1 cellular context compared by ENCODE assay signal in genomic region chr19:2542341-2543069, GRCh38.
TF ChIP-seq lines count a peak whose summit lies in the region.

No MANE protein-coding gene starts in this region.

TF ChIP-seq in H1, 55 proteins besides CTCF, POLR2A, EP300 and RAD21 (continued from another document):
- no peak for TF ChIP-seq E2F6 (IDR thresholded peaks at IDR 0.05)
- TF ChIP-seq KDM5A (IDR thresholded peaks at IDR 0.05; ENCODE audit: low read length): no peak
- no peak for TF ChIP-seq SAP30 (IDR thresholded peaks at IDR 0.05; ENCODE audit: insufficient read depth, insufficient replicate concordance, low read length)
- no peak for TF ChIP-seq EGR1 (IDR thresholded peaks at IDR 0.05; ENCODE audit: borderline replicate concordance, low read depth, low read length)
- TF ChIP-seq MAX (IDR thresholded peaks at IDR 0.05): no peak
- TF ChIP-seq EZH2 (IDR thresholded peaks at IDR 0.05; ENCODE audit: low read depth, low read length, severe bottlenecking): no peak
- TF ChIP-seq TCF12 (IDR thresholded peaks at IDR 0.05; ENCODE audit: low read depth, low read length): no peak
- TF ChIP-seq NRF1 (IDR thresholded peaks at IDR 0.05; ENCODE audit: low read depth, low read length): no peak
- TF ChIP-seq TBP (IDR thresholded peaks at IDR 0.05; ENCODE audit: low read depth, low read length): no peak
- 0 out of 2 replicates have a peak, but pooled peaks have one; percentile 10 for TF ChIP-seq CREB1 (IDR thresholded peaks at IDR 0.05)
- no peak for TF ChIP-seq ZNF274 (IDR thresholded peaks at IDR 0.05; ENCODE audit: borderline replicate concordance, extremely low read depth, low read length)
- no peak for TF ChIP-seq USF2 (IDR thresholded peaks at IDR 0.05; ENCODE audit: low read length)
- TF ChIP-seq RXRA (IDR thresholded peaks at IDR 0.05; ENCODE audit: insufficient read depth, low read depth, low read length): no peak
- TF ChIP-seq TAF1 (IDR thresholded peaks at IDR 0.05; ENCODE audit: low read depth, low read length): 0 out of 2 replicates have a peak, but pooled peaks have one; percentile 36
